In genomic region chr9:108478871-108479332, GRCh38 we compare ENCODE assay signal across 8 cellular contexts.
DNase-seq lines count a peak whose midpoint lies in the region; ATAC-seq and TF ChIP-seq lines count a peak whose summit lies in the region.

No MANE protein-coding gene starts in this region.

- DNase-seq in Caki2 (ENCODE audit: low read depth): peak; percentile 39
- DNase-seq in HT1080 (ENCODE audit: low read depth): peak; percentile 82
- peak; percentile 98 for DNase-seq in fibroblast of mammary gland (ENCODE audit: low read depth)
- no peak for DNase-seq in DMS 273 (lab: John Stamatoyannopoulos, UW; ENCODE audit: unreplicated experiment)
- no peak for DNase-seq in NCI-H2081 (lab: John Stamatoyannopoulos, UW)
- DNase-seq in NCI-H2029 (lab: John Stamatoyannopoulos, UW): no peak
- DNase-seq in GF-D8 (lab: John Stamatoyannopoulos, UW): no peak

- no peak for TF ChIP-seq CTCF in fibroblast of mammary gland (conservative IDR thresholded peaks at IDR 0.05; ENCODE audit: control insufficient read depth, insufficient read depth, low read depth, low read length)

- ATAC-seq in GM21576 (IDR thresholded peaks at IDR 0.05; ENCODE audit: unreplicated experiment): peak; percentile 78

- H3K4me3 ChIP-seq in fibroblast of mammary gland (ENCODE audit: control insufficient read depth, low read depth, low read length): no peak overlapping the region

- in situ Hi-C loops in Caki2 (cut with HindIII; ENCODE audit: low pct_unique_long_range_greater_than_20kb, low sequenced_read_pairs): loop anchor here (25.0 kb wide), 1 partner anchor 283 kb away; no protein-coding TSS in a partner anchor

Comparison
In these comparisons a context has a peak if more than half of its experiments do, and no peak if none do; other contexts are left out.
1. DNase-seq: peak in Caki2 (single experiment), HT1080 (single experiment) and fibroblast of mammary gland (single experiment); none in DMS 273 (single experiment), NCI-H2081 (0 of 2), NCI-H2029 (single experiment) and GF-D8 (single experiment).